ENCODE assay signal across 1 cellular context in the genomic region with DNA sequence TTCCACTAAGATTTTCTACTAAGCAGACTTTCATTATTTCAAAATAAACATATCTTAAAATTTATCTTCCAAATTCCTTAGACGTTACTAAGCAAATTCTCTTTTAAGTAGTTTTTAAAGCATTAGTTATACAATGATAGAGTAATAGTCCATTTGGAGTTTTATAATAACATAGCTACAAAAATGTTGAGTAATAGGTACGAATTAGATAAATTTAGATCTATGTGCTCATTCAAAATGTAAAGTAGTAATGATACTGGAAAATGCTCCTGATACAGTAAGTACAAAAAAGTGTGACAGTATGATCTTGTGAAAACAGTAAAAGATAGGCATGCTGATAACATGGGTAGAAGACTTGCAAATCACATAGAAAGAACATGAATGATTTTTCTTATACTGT.
TF ChIP-seq lines count a peak whose summit lies in the region.

No MANE protein-coding gene starts in this region.

TF ChIP-seq in SK-N-SH treated with all-trans-retinoic acid at 6 μM for 48 hours, 23 proteins besides CTCF, POLR2A, EP300 and RAD21 (continued from another document):
- no peak for TF ChIP-seq PPARA (CRISPR knock-in tag; IDR thresholded peaks at IDR 0.05; ENCODE audit: borderline replicate concordance)
- TF ChIP-seq TOX (CRISPR knock-in tag; IDR thresholded peaks at IDR 0.05; ENCODE audit: borderline replicate concordance) = no peak
- TF ChIP-seq TCF4 (CRISPR knock-in tag; IDR thresholded peaks at IDR 0.05; ENCODE audit: borderline replicate concordance) = no peak
- TF ChIP-seq BACH2 (CRISPR knock-in tag; IDR thresholded peaks at IDR 0.05; ENCODE audit: borderline replicate concordance) = no peak
- TF ChIP-seq, protein P1, sequence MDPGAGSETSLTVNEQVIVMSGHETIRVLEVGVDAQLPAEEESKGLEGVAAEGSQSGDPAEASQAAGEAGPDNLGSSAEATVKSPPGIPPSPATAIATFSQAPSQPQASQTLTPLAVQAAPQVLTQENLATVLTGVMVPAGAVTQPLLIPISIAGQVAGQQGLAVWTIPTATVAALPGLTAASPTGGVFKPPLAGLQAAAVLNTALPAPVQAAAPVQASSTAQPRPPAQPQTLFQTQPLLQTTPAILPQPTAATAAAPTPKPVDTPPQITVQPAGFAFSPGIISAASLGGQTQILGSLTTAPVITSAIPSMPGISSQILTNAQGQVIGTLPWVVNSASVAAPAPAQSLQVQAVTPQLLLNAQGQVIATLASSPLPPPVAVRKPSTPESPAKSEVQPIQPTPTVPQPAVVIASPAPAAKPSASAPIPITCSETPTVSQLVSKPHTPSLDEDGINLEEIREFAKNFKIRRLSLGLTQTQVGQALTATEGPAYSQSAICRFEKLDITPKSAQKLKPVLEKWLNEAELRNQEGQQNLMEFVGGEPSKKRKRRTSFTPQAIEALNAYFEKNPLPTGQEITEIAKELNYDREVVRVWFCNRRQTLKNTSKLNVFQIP (CRISPR knock-in tag; IDR thresholded peaks at IDR 0.05; ENCODE audit: borderline replicate concordance, low read depth) = no peak
